26 cellular contexts compared by ENCODE assay signal in genomic region chr12:93578221-93578620, GRCh38.
"Had no signal": no experiment of that assay in that cellular context is flagged by ENCODE, and none has a peak within 500 bp of the region (broad histone marks: within the 10 kb centered on the region; RNA-seq: fewer than 3 reads in every experiment).

No MANE protein-coding gene starts in this region.

- ATAC-seq: effector memory CD8-positive, alpha-beta T cell; foreskin keratinocyte; left lung; mucosa of descending colon; sciatic nerve; stimulated activated naive B cell treated with anti-CD40 and anti-IgM and Interleukin-4, amounts not matched to agents 10 μg/mL and 1 μg/mL and 100 μg/mL, for 72 hours had no signal

- H3K27ac ChIP-seq: foreskin keratinocyte, left lung, suprapubic skin, tibial nerve, WERI-Rb-1 had no signal

- H3K4me3 ChIP-seq: left lung, mucosa of descending colon, stomach, suprapubic skin, tibial nerve had no signal

- H3K27me3 ChIP-seq: foreskin keratinocyte, suprapubic skin had no signal

- H3K9me3 ChIP-seq: left lung, mucosa of descending colon, stomach, suprapubic skin, tibial nerve had no signal

- DNase-seq: activated CD4-positive, alpha-beta memory T cell treated with anti-CD3 and anti-CD28 coated beads, Interleukin-2, amount 10 ng/mL, durations not matched to agents 7 days and 5 days; activated CD4-positive, alpha-beta T cell treated with anti-CD3 and anti-CD28 coated beads, Interleukin-2, amount 10 ng/mL, durations not matched to agents 7 days and 5 days; activated CD4-positive, CD25-positive, alpha-beta regulatory T cell treated with anti-CD3 and anti-CD28 coated beads, Interleukin-2, amount 50 U/mL, for 72 hours; activated CD8-positive, alpha-beta memory T cell treated with anti-CD3 and anti-CD28 coated beads, Interleukin-2, amount 50 U/mL, for 48 hours; activated gamma-delta T cell; activated naive CD4-positive, alpha-beta T cell treated with anti-CD3 and anti-CD28 coated beads, Interleukin-2, amount 10 ng/mL, durations not matched to agents 7 days and 5 days; activated naive CD8-positive, alpha-beta T cell treated with anti-CD3 and anti-CD28 coated beads, Interleukin-2, amount 10 ng/mL, durations not matched to agents 7 days and 5 days; activated T-cell treated with anti-CD3 and anti-CD28 coated beads, Interleukin-2, amount 50 U/mL, for 24 hours; caudate nucleus; cortex of kidney; effector memory CD8-positive, alpha-beta T cell; erythroblast; foreskin keratinocyte; kidney glomerular epithelial cell; left lung; mucosa of descending colon; small intestine; stimulated activated CD4-positive, alpha-beta T cell treated with anti-CD3 and anti-CD28 coated beads, Interleukin-1b, Interleukin-23, amount 100 ng/mL, for 48 hours; stimulated activated naive B cell treated with anti-CD40 and anti-IgM and Interleukin-4, amounts not matched to agents 10 μg/mL and 1 μg/mL and 100 μg/mL, for 72 hours; stomach; T-helper 9 cell; WERI-Rb-1 had no signal

- H3K36me3 ChIP-seq: suprapubic skin, tibial nerve had no signal

- FAIRE-seq: small intestine, TTC549 had no signal
